Comparison of ENCODE assay signal across 1 cellular context in genomic region chr10:84204610-84205009, GRCh38.
TF ChIP-seq lines count a peak whose summit lies in the region.

No MANE protein-coding gene starts in this region.

TF ChIP-seq in IMR-90, 13 proteins besides CTCF, POLR2A, EP300 and RAD21:
- TF ChIP-seq ELK1 (IDR thresholded peaks at IDR 0.05; ENCODE audit: borderline replicate concordance, low read depth, low read length) (no peak), MAFK (IDR thresholded peaks at IDR 0.05; ENCODE audit: low read depth, low read length) (no peak), CHD1 (IDR thresholded peaks at IDR 0.05; ENCODE audit: low read depth, low read length) (no peak), CEBPB (IDR thresholded peaks at IDR 0.05; ENCODE audit: low read depth, low read length) (no peak), MAZ (IDR thresholded peaks at IDR 0.05; ENCODE audit: borderline replicate concordance, low read depth, low read length) (no peak), MXI1 (IDR thresholded peaks at IDR 0.05; ENCODE audit: borderline replicate concordance, low read depth, low read length) (no peak), NFE2L2 (IDR thresholded peaks at IDR 0.05; ENCODE audit: low read depth, low read length) (no peak), SMC3 (IDR thresholded peaks at IDR 0.05; ENCODE audit: low read depth, low read length) (no peak), USF2 (IDR thresholded peaks at IDR 0.05; ENCODE audit: low read depth, low read length) (no peak), RFX5 (IDR thresholded peaks at IDR 0.05; ENCODE audit: low read depth, low read length) (no peak), FOS (IDR thresholded peaks at IDR 0.05; ENCODE audit: low read depth, low read length) (no peak), RCOR1 (IDR thresholded peaks at IDR 0.05; ENCODE audit: insufficient replicate concordance, low read length) (no peak), BHLHE40 (IDR thresholded peaks at IDR 0.05; ENCODE audit: low read depth, low read length) (no peak)
